ENCODE assay signal across 7 cellular contexts in genomic region chr6:147508871-147509608, GRCh38. TPM values are rescaled to one million over a fixed set of nuclear protein-coding genes. Genes with fewer than 3 reads are reported as not detected.
A peak's percentile ranks its signal among the peaks of the same experiment; 100 is the strongest.
DNase-seq lines count a peak whose midpoint lies in the region; ATAC-seq, FAIRE-seq and TF ChIP-seq lines count a peak whose summit lies in the region.

No MANE protein-coding gene starts in this region.

- H3K27ac ChIP-seq in liver (ENCODE audit: low read depth in 1 of 2, low read length in 2 of 2) (peak overlapping the region; percentile 59 to 86), tibial nerve (peak overlapping the region in 3 of 4 donors; percentile 20 to 86 (median 77))

- no peak overlapping the region for H3K27ac Mint-ChIP-seq in MCF 10A (ENCODE audit: low read depth, unreplicated experiment)

- TF ChIP-seq RAD21 in liver (IDR thresholded peaks at IDR 0.05) = no peak

- H3K4me1 Mint-ChIP-seq in MCF 10A (ENCODE audit: insufficient read depth, unreplicated experiment) = peaks cover 24% of the 10 kb centered on the region

- intact Hi-C loops in MCF 10A (cut with micrococcal nuclease) = loop anchor here (1.0 to 10.0 kb wide), 4 partner anchors 114 to 652 kb away; no protein-coding TSS in a partner anchor

- H3K9me3 ChIP-seq in liver (ENCODE audit: control insufficient read depth in 4 of 4, low read length in 3 of 4) (no peaks in the 10 kb centered on the region), tibial nerve (no peaks in the 10 kb centered on the region)

- TF ChIP-seq POLR2A in GM12892 (IDR thresholded peaks at IDR 0.05; ENCODE audit: low read depth, low read length) (no peak), tibial nerve (IDR thresholded peaks at IDR 0.05) (no peak)

- H3K4me3 ChIP-seq in liver (ENCODE audit: low read depth in 1 of 3, low read length in 3 of 3) (peak overlapping the region; percentile 76 to 89 (median 85)), tibial nerve (peak overlapping the region; percentile 33 to 76 (median 42))

- H3K4me3 Mint-ChIP-seq in MCF 10A (ENCODE audit: unreplicated experiment) = peak overlapping the region; percentile 86

- under 1% methylated on average over 73 of the region's 73 CpGs for WGBS in liver
- 3% methylated on average over 35 to 45 of the region's 73 CpGs for WGBS in tibial nerve, 2 donors

- peaks cover 2 to 32% (median 21%) of the 10 kb centered on the region in 4 donors for H3K4me1 ChIP-seq in liver (ENCODE audit: control insufficient read depth in 4 of 4, insufficient read depth in 4 of 4, low read length in 3 of 4)
- H3K4me1 ChIP-seq in tibial nerve = peaks cover 0 to 29% (median 7%) of the 10 kb centered on the region in 4 donors

- H3K36me3 ChIP-seq in liver (ENCODE audit: control insufficient read depth in 4 of 4, insufficient read depth in 3 of 4, low read depth in 1 of 4, low read length in 3 of 4) (peaks cover 0 to 2% (median under 1%) of the 10 kb centered on the region in 4 donors), tibial nerve (no peaks in the 10 kb centered on the region)

- H3K9me3 Mint-ChIP-seq in MCF 10A (ENCODE audit: unreplicated experiment) = no peaks in the 10 kb centered on the region

- no peaks in the 10 kb centered on the region for H3K27me3 Mint-ChIP-seq in MCF 10A (ENCODE audit: insufficient read depth, unreplicated experiment)

- BruUV-seq in MCF 10A (replicated peaks; lab: Mats Ljungman, UMichigan) = no TSS peak

- no peaks in the 10 kb centered on the region for H3K36me3 Mint-ChIP-seq in MCF 10A (ENCODE audit: insufficient read depth, unreplicated experiment)

- peak overlapping the region; percentile 16 to 54 for H3K9ac ChIP-seq in liver (ENCODE audit: low read depth in 1 of 2, low read length in 2 of 2)

- DNase-seq in GM12892 (ENCODE audit: insufficient read length) (peak; percentile 6), MCF 10A (ENCODE audit: unreplicated experiment) (peak; percentile 8), tibial nerve (ENCODE audit: low spot score in 2 of 2) (no peak), KG1 (lab: John Stamatoyannopoulos, UW) (no peak), CD1c-positive myeloid dendritic cell (ENCODE audit: extremely low spot score) (no peak)

- POLR2A ChIA-PET in MCF 10A (lab: Yijun Ruan, JAX) = interaction anchor here (0.7 to 2.5 kb wide), 5 partner anchors 16 to 657 kb away, joined by 3 to 6 read pairs (median 3); no protein-coding TSS in a partner anchor

- FAIRE-seq in GM12892 (lab: Jason Lieb, UNC) = no peak

- peak; percentile 8 for ATAC-seq in HG02973 (IDR thresholded peaks at IDR 0.05; ENCODE audit: unreplicated experiment)

- TF ChIP-seq EP300 in tibial nerve (IDR thresholded peaks at IDR 0.05) = no peak

- H3K27me3 ChIP-seq in liver (ENCODE audit: control insufficient read depth in 4 of 4, insufficient read depth in 4 of 4, low read length in 3 of 4) = no peaks in the 10 kb centered on the region
- H3K27me3 ChIP-seq in tibial nerve = peaks cover 0 to 21% of the 10 kb centered on the region in 2 donors

- CTCF ChIA-PET in MCF 10A (lab: Yijun Ruan, JAX) = interaction anchor here (0.5 to 6.6 kb wide), 12 partner anchors 8 to 957 kb away, joined by 3 to 121 read pairs (median 3); no protein-coding TSS in a partner anchor

- no peak for TF ChIP-seq CTCF in MCF 10A (IDR thresholded peaks at IDR 0.05; ENCODE audit: unreplicated experiment)
- no peak for TF ChIP-seq CTCF in liver (IDR thresholded peaks at IDR 0.05; ENCODE audit: low read depth, low read length, missing input control)
- peak in 1 of 5 experiments; percentile 30 for TF ChIP-seq CTCF in tibial nerve (IDR thresholded peaks at IDR 0.05)

TF ChIP-seq in liver, 16 proteins besides CTCF, POLR2A, EP300 and RAD21:
- TF ChIP-seq YY1 (IDR thresholded peaks at IDR 0.05) (peak; percentile 4), FOXA1 (IDR thresholded peaks at IDR 0.05) (no peak)

RNA-seq across cellular contexts. Expression of gene SAMD5, which starts 0.6 kb away (rescaled TPM):
- polyA plus RNA-seq in GM12892 (2012; ENCODE audit: missing spikeins) = not detected
- total RNA-seq in MCF 10A (2022) = 2.3 and 2.6 TPM in 2 replicates
- 1 to 10 TPM; 2.7 to 7.6 TPM for total RNA-seq in liver
- polyA plus RNA-seq in liver = 1 to 10 TPM; 3.1 to 3.2 TPM
- 1 to 10 TPM in 3 of 4 donors, under 1 TPM in 1; 0.84 to 3.3 (median 2.3) TPM for total RNA-seq in tibial nerve

Comparison
In these comparisons a context has a peak if more than half of its experiments do, and no peak if none do; other contexts are left out.
1. DNase-seq: peak in GM12892 (single experiment) and MCF 10A (single experiment); none in tibial nerve (0 of 2), KG1 (single experiment) and CD1c-positive myeloid dendritic cell (single experiment).